ENCODE assay signal across 8 cellular contexts in genomic region chr6:34888874-34889555, GRCh38. TPM values are rescaled to one million over a fixed set of nuclear protein-coding genes. Genes with fewer than 3 reads are reported as not detected.
A peak's percentile ranks its signal among the peaks of the same experiment; 100 is the strongest.
DNase-seq lines count a peak whose midpoint lies in the region; TF ChIP-seq lines count a peak whose summit lies in the region.

A gene with protein sequence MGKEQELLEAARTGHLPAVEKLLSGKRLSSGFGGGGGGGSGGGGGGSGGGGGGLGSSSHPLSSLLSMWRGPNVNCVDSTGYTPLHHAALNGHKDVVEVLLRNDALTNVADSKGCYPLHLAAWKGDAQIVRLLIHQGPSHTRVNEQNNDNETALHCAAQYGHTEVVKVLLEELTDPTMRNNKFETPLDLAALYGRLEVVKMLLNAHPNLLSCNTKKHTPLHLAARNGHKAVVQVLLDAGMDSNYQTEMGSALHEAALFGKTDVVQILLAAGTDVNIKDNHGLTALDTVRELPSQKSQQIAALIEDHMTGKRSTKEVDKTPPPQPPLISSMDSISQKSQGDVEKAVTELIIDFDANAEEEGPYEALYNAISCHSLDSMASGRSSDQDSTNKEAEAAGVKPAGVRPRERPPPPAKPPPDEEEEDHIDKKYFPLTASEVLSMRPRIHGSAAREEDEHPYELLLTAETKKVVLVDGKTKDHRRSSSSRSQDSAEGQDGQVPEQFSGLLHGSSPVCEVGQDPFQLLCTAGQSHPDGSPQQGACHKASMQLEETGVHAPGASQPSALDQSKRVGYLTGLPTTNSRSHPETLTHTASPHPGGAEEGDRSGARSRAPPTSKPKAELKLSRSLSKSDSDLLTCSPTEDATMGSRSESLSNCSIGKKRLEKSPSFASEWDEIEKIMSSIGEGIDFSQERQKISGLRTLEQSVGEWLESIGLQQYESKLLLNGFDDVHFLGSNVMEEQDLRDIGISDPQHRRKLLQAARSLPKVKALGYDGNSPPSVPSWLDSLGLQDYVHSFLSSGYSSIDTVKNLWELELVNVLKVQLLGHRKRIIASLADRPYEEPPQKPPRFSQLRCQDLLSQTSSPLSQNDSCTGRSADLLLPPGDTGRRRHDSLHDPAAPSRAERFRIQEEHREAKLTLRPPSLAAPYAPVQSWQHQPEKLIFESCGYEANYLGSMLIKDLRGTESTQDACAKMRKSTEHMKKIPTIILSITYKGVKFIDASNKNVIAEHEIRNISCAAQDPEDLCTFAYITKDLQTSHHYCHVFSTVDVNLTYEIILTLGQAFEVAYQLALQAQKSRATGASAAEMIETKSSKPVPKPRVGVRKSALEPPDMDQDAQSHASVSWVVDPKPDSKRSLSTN (plus strand): TSS chr6:34889255. CDS start chr6:34889403, 148 bp downstream.

- H3K27ac Mint-ChIP-seq in CD14-positive monocyte, result peak within 1 kb of the TSS; percentile 98 to 100 (median 98)
- peak within 1 kb of the TSS; percentile 99 for H3K27ac Mint-ChIP-seq in activated naive CD8-positive, alpha-beta T cell

- peaks cover 0 to 5% (median 0%) of the 10 kb centered on the region in 7 donors for H3K9me3 Mint-ChIP-seq in CD14-positive monocyte
- H3K9me3 Mint-ChIP-seq in activated naive CD8-positive, alpha-beta T cell (ENCODE audit: low read depth), result peaks cover 2% of the 10 kb centered on the region

- H3K4me3 Mint-ChIP-seq in CD14-positive monocyte, result peak within 1 kb of the TSS; percentile 99
- peak within 1 kb of the TSS; percentile 100 for H3K4me3 Mint-ChIP-seq in activated naive CD8-positive, alpha-beta T cell

- H3K27me3 ChIP-seq in Loucy (ENCODE audit: insufficient read depth, low read length, poor library complexity, severe bottlenecking) (no peaks in the 10 kb centered on the region), cardiac muscle cell (no peaks in the 10 kb centered on the region), parathyroid adenoma (ENCODE audit: control insufficient read depth, insufficient read depth, low read length) (no peaks in the 10 kb centered on the region), thymus (ENCODE audit: control insufficient read depth, insufficient read depth) (no peaks in the 10 kb centered on the region)

- H3K36me3 ChIP-seq in Loucy (ENCODE audit: insufficient read depth, low read length) (no peaks in the 10 kb centered on the region), cardiac muscle cell (no peaks in the 10 kb centered on the region), parathyroid adenoma (ENCODE audit: control insufficient read depth, insufficient read depth, low read length) (no peaks in the 10 kb centered on the region), thymus (ENCODE audit: control insufficient read depth, insufficient read depth) (no peaks in the 10 kb centered on the region)

- H4K20me1 ChIP-seq in Loucy (ENCODE audit: insufficient read depth, low read length, poor library complexity, severe bottlenecking), result peaks cover 16% of the 10 kb centered on the region

- TF ChIP-seq CTCF in CD14-positive monocyte (IDR thresholded peaks at IDR 0.05) (no peak), GM20000 (IDR thresholded peaks at IDR 0.05; ENCODE audit: extremely low read depth, missing control alignments) (no peak), Loucy (conservative IDR thresholded peaks at IDR 0.05; ENCODE audit: low read length) (no peak), cardiac muscle cell (IDR thresholded peaks at IDR 0.05; ENCODE audit: low read depth, low read length) (no peak), parathyroid adenoma (IDR thresholded peaks at IDR 0.05) (no peak)

- DNase-seq in CD14-positive monocyte (ENCODE audit: low spot score) (peak; percentile 73), GM20000 (ENCODE audit: low spot score) (peak; percentile 92), SKM-1 (lab: John Stamatoyannopoulos, UW; ENCODE audit: unreplicated experiment) (peak; percentile 45), cardiac muscle cell (ENCODE audit: low read depth in 1 of 2, low spot score in 1 of 2) (peak; percentile 53 to 83)

- H3K9ac ChIP-seq in Loucy (ENCODE audit: low read depth, low read length, poor library complexity, severe bottlenecking), result peak within 1 kb of the TSS; percentile 91
- H3K9ac ChIP-seq in parathyroid adenoma, result no peak within 1 kb of the TSS

- H3K9me2 ChIP-seq in Loucy (replicated peaks; ENCODE audit: low read depth, low read length), result no peaks in the 10 kb centered on the region

- H3K36me3 Mint-ChIP-seq in CD14-positive monocyte, result peaks cover 7 to 15% of the 10 kb centered on the region in 2 donors
- peaks cover 8% of the 10 kb centered on the region for H3K36me3 Mint-ChIP-seq in activated naive CD8-positive, alpha-beta T cell

- peak within 1 kb of the TSS; percentile 97 for H3K4me3 ChIP-seq in Loucy (ENCODE audit: low read length, poor library complexity, severe bottlenecking)
- peak within 1 kb of the TSS; percentile 96 for H3K4me3 ChIP-seq in cardiac muscle cell
- peak within 1 kb of the TSS; percentile 98 for H3K4me3 ChIP-seq in parathyroid adenoma (ENCODE audit: low read depth, low read length)
- H3K4me3 ChIP-seq in thymus (ENCODE audit: low read length), result peak within 1 kb of the TSS; percentile 98

- H3K79me2 ChIP-seq in Loucy (ENCODE audit: insufficient read depth, low read length) (peaks cover 83% of the 10 kb centered on the region), parathyroid adenoma (peaks cover 23% of the 10 kb centered on the region)

- H3K4me1 ChIP-seq in Loucy (ENCODE audit: insufficient read depth, low read length, poor library complexity, severe bottlenecking), result peaks cover 40% of the 10 kb centered on the region
- peaks cover 6% of the 10 kb centered on the region for H3K4me1 ChIP-seq in cardiac muscle cell (ENCODE audit: low read depth)
- peaks cover 6% of the 10 kb centered on the region for H3K4me1 ChIP-seq in parathyroid adenoma
- peaks cover 13% of the 10 kb centered on the region for H3K4me1 ChIP-seq in thymus (ENCODE audit: control insufficient read depth, insufficient read depth, low read length)

- H3F3A ChIP-seq in Loucy (ENCODE audit: low read depth), result no peaks in the 10 kb centered on the region

- H2AFZ ChIP-seq in Loucy (ENCODE audit: low read length) (peak within 1 kb of the TSS; percentile 92), parathyroid adenoma (peak within 1 kb of the TSS; percentile 95)

- H3K9me3 ChIP-seq in Loucy (ENCODE audit: insufficient read depth, low read depth, low read length) (no peaks in the 10 kb centered on the region), cardiac muscle cell (ENCODE audit: low read depth) (no peaks in the 10 kb centered on the region), parathyroid adenoma (ENCODE audit: control insufficient read depth, low read length) (no peaks in the 10 kb centered on the region), thymus (ENCODE audit: control insufficient read depth) (peaks cover 2% of the 10 kb centered on the region)

- intact Hi-C loops in CD14-positive monocyte (cut with micrococcal nuclease), result loop anchor here (2.0 to 10.0 kb wide), 4 partner anchors 94 to 156 kb away; partner anchors contain the start of genes SNRPC (in 2 of the 2) and BLTP3A (in 1 of the 2)

- 1% methylated on average over 60 of the region's 60 CpGs for WGBS in thymus

- H3K27me3 Mint-ChIP-seq in CD14-positive monocyte (ENCODE audit: low read depth in 3 of 3), result no peaks in the 10 kb centered on the region
- no peaks in the 10 kb centered on the region for H3K27me3 Mint-ChIP-seq in activated naive CD8-positive, alpha-beta T cell

- peaks cover 35% of the 10 kb centered on the region for H3K4me1 Mint-ChIP-seq in CD14-positive monocyte
- H3K4me1 Mint-ChIP-seq in activated naive CD8-positive, alpha-beta T cell (ENCODE audit: low read depth), result peaks cover 48% of the 10 kb centered on the region

- H3K27ac ChIP-seq in cardiac muscle cell, result peak within 1 kb of the TSS; percentile 87
- peak within 1 kb of the TSS; percentile 90 for H3K27ac ChIP-seq in parathyroid adenoma
- peak within 1 kb of the TSS; percentile 94 for H3K27ac ChIP-seq in thymus (ENCODE audit: low read depth)

- H3K4me2 ChIP-seq in Loucy (ENCODE audit: low read depth, low read length, poor library complexity, severe bottlenecking) (peak within 1 kb of the TSS; percentile 80), parathyroid adenoma (ENCODE audit: low read length) (peak within 1 kb of the TSS; percentile 82)

RNA-seq across cellular contexts. Expression of the gene that starts here (rescaled TPM):
- polyA plus RNA-seq in CD14-positive monocyte, result 1 to 10 TPM; 1.7 to 3.1 TPM
- total RNA-seq in cardiac muscle cell, result 18.6 and 27.2 TPM in 2 replicates
- polyA plus RNA-seq in cardiac muscle cell, result 11.3 and 21.5 TPM in 2 replicates
- polyA plus RNA-seq in thymus, result 7.7 TPM

Comparison
In these comparisons a context has a peak if more than half of its experiments do, and no peak if none do; other contexts are left out.
1. Peak in every context shown above with its lines: DNase-seq, H3K4me3 ChIP-seq and H3K27ac ChIP-seq.